Comparison of ENCODE assay signal across 24 cellular contexts in genomic region chr17:82328994-82329507, GRCh38. TPM values are rescaled to one million over a fixed set of nuclear protein-coding genes. Genes with fewer than 3 reads are reported as not detected.
"Had no signal": no experiment of that assay in that cellular context is flagged by ENCODE, and none has a peak within 500 bp of the region (broad histone marks: within the 10 kb centered on the region; RNA-seq: fewer than 3 reads in every experiment).

No MANE protein-coding gene starts in this region.

- H3K4me3 ChIP-seq: adrenal gland, gastroesophageal sphincter, left ventricle myocardium inferior, smooth muscle cell, suprapubic skin, upper lobe of left lung had no signal

- H3K9me3 ChIP-seq: adrenal gland, gastroesophageal sphincter, left ventricle myocardium inferior, suprapubic skin, upper lobe of left lung had no signal

- H3K36me3 Mint-ChIP-seq: activated naive CD4-positive, alpha-beta T cell treated with anti-CD3 and anti-CD28 coated beads, Interleukin-2, amount 50 U/mL, for 24 hours; natural killer cell treated with Interleukin-12 subunit alpha and Interleukin-12 subunit beta and Interleukin-15 and Interleukin-18, amount 100 ng/mL, for 72 hours had no signal

- H3K27ac ChIP-seq: adrenal gland, gastroesophageal sphincter, left ventricle myocardium inferior, suprapubic skin, upper lobe of left lung had no signal

- H3K36me3 ChIP-seq: adrenal gland, gastroesophageal sphincter, left ventricle myocardium inferior, suprapubic skin, upper lobe of left lung had no signal

- H3K9me3 Mint-ChIP-seq: activated naive CD4-positive, alpha-beta T cell treated with anti-CD3 and anti-CD28 coated beads, Interleukin-2, amount 50 U/mL, for 24 hours; natural killer cell treated with Interleukin-12 subunit alpha and Interleukin-12 subunit beta and Interleukin-15 and Interleukin-18, amount 100 ng/mL, for 72 hours had no signal

- H3K4me2 ChIP-seq: smooth muscle cell had no signal

- DNase-seq: activated CD4-positive, alpha-beta T cell treated with anti-CD3 and anti-CD28 coated beads, Interleukin-2, amount 50 U/mL, for 48 hours; activated CD4-positive, CD25-positive, alpha-beta regulatory T cell treated with anti-CD3 and anti-CD28 coated beads, Interleukin-2, amount 50 U/mL, for 72 hours; activated effector memory CD4-positive, alpha-beta T cell treated with Interleukin-2 at 50 U/mL for 16 hours; adrenal gland; hippocampal formation; left ventricle myocardium inferior; mesenchymal stem cell; occipital lobe; stimulated activated CD4-positive, alpha-beta T cell treated with anti-CD3 and anti-CD28 coated beads, Interleukin-4, amount 100 ng/mL, for 4 hours; stimulated activated CD8-positive, alpha-beta memory T cell treated with anti-CD3 and anti-CD28 coated beads, Interleukin-4, amount 100 ng/mL, for 48 hours; stimulated activated naive CD8-positive, alpha-beta T cell treated with anti-CD3 and anti-CD28 coated beads, Interleukin-15, Interleukin-2, amounts not matched to agents 100 U/mL and 50 U/mL, for 24 hours had no signal

- H3K27me3 Mint-ChIP-seq: activated naive CD4-positive, alpha-beta T cell treated with anti-CD3 and anti-CD28 coated beads, Interleukin-2, amount 50 U/mL, for 24 hours had no signal

- FAIRE-seq: keratinocyte had no signal

- H3K27ac Mint-ChIP-seq: activated naive CD4-positive, alpha-beta T cell treated with anti-CD3 and anti-CD28 coated beads, Interleukin-2, amount 50 U/mL, for 24 hours; natural killer cell treated with Interleukin-12 subunit alpha and Interleukin-12 subunit beta and Interleukin-15 and Interleukin-18, amount 100 ng/mL, for 72 hours; progenitor cell of endocrine pancreas had no signal

- H3K4me3 Mint-ChIP-seq: activated naive CD4-positive, alpha-beta T cell treated with anti-CD3 and anti-CD28 coated beads, Interleukin-2, amount 50 U/mL, for 24 hours; natural killer cell treated with Interleukin-12 subunit alpha and Interleukin-12 subunit beta and Interleukin-15 and Interleukin-18, amount 100 ng/mL, for 72 hours had no signal

- H3K27me3 ChIP-seq: adrenal gland, suprapubic skin, upper lobe of left lung had no signal

- ATAC-seq: gastroesophageal sphincter; natural killer cell treated with Interleukin-12 subunit alpha and Interleukin-12 subunit beta and Interleukin-15 and Interleukin-18, amount 100 ng/mL, for 72 hours; right cardiac atrium; stimulated activated naive CD8-positive, alpha-beta T cell treated with anti-CD3 and anti-CD28 coated beads, Interleukin-15, Interleukin-2, amounts not matched to agents 100 U/mL and 50 U/mL, for 24 hours had no signal

RNA-seq across cellular contexts. Expression of gene SECTM1, which starts 4.5 kb away (rescaled TPM):
- total RNA-seq: progenitor cell of endocrine pancreas, smooth muscle cell had no signal

RNA-seq across cellular contexts. Expression of gene CD7, which starts 11.6 kb away (rescaled TPM):
- total RNA-seq: chondrocyte, dermis microvascular lymphatic vessel endothelial cell, occipital lobe, smooth muscle cell had no signal
- polyA plus RNA-seq: keratinocyte had no signal

RNA-seq across cellular contexts. Expression of gene TEX19, which starts 30.0 kb away (rescaled TPM):
- total RNA-seq: chondrocyte; dermis microvascular lymphatic vessel endothelial cell; gastroesophageal sphincter; left ventricle myocardium inferior; mucosa of gallbladder; natural killer cell treated with Interleukin-12 subunit alpha and Interleukin-12 subunit beta and Interleukin-15 and Interleukin-18, amount 100 ng/mL, for 72 hours; occipital lobe; progenitor cell of endocrine pancreas; right cardiac atrium; smooth muscle cell; suprapubic skin; upper lobe of left lung had no signal
- polyA plus RNA-seq: adrenal gland, keratinocyte, right cardiac atrium, smooth muscle cell had no signal

RNA-seq across cellular contexts. Expression of gene UTS2R, which starts 42.5 kb away (rescaled TPM):
- total RNA-seq: adrenal gland; chondrocyte; dermis microvascular lymphatic vessel endothelial cell; gastroesophageal sphincter; mucosa of gallbladder; natural killer cell treated with Interleukin-12 subunit alpha and Interleukin-12 subunit beta and Interleukin-15 and Interleukin-18, amount 100 ng/mL, for 72 hours; occipital lobe; smooth muscle cell; suprapubic skin had no signal
- polyA plus RNA-seq: adrenal gland, esophagus, keratinocyte, smooth muscle cell had no signal
